ENCODE assay signal across 17 cellular contexts in the genomic region with DNA sequence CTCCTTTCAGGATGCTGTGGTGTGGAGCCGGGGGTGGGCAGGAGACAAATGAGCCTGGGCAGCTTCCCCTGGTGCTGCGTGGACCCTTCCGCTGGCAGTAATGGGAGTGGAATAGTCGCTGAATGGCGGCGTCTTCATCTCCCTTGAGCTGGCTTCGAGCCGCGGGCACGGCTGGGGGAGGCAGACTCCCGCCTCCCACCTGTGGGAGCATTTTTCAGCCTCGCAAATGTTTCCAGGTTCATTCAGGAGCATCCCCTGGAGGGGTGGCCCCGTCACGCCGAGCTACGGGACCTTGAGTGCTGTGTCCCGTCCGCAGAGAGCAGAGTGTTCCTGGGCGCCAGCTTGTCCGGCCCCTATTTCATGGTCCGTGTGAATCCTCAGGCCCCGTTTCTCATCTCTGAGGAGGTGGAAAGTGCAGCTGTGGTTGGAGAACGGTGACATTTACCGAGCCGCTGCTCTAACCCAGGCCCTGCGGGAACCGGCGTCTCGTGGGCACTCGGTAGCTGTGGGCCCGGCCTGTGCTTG. TPM values are rescaled to one million over a fixed set of nuclear protein-coding genes. Genes with fewer than 3 reads are reported as not detected.
DNase-seq lines count a peak whose midpoint lies in the region; ATAC-seq lines count a peak whose summit lies in the region.
"Had no signal": no experiment of that assay in that cellular context is flagged by ENCODE, and none has a peak within 500 bp of the region (broad histone marks: within the 10 kb centered on the region; RNA-seq: fewer than 3 reads in every experiment).

No MANE protein-coding gene starts in this region.

- H3K9ac ChIP-seq in BLaER1 treated with 17β-estradiol and CSF1 and Interleukin-3, amounts not matched to agents 10 nM and 100 nM: peak overlapping the region in 7 of 11 experiments; percentile 9 to 53 (median 32); a peak in 4 of 22 replicates
- H3K9ac ChIP-seq in neuronal stem cell (ENCODE audit: low read depth, low read length, poor library complexity): no peak overlapping the region

- no peak overlapping the region for H2AFZ ChIP-seq in neuronal stem cell (ENCODE audit: low read length)

- no peaks in the 10 kb centered on the region for H3K27me3 Mint-ChIP-seq in dendritic cell treated with granulocyte-macrophage colony-stimulating factor and Interleukin-4, amounts not matched to agents 40 ng/mL and 50 ng/mL, for 4 days
- H3K27me3 Mint-ChIP-seq: CD4-positive, alpha-beta T cell had no signal

- H3K9me3 ChIP-seq in BLaER1 treated with 17β-estradiol and CSF1 and Interleukin-3, amounts not matched to agents 10 nM and 100 nM (replicated peaks in 1 of 11): peaks cover 0 to 12% (median 6%) of the 10 kb centered on the region in 11 experiments; a peak in 13 of 22 replicates
- peaks cover 6 to 9% of the 10 kb centered on the region in 2 donors for H3K9me3 ChIP-seq in neuronal stem cell (replicated peaks in 1 of 2; ENCODE audit: control insufficient read depth in 2 of 2, insufficient read depth in 1 of 2, low read depth in 1 of 2, low read length in 2 of 2)
- H3K9me3 ChIP-seq: Caco-2 had no signal

- H3K27me3 ChIP-seq in BLaER1 treated with 17β-estradiol and CSF1 and Interleukin-3, amounts not matched to agents 10 nM and 100 nM: no peaks in the 10 kb centered on the region
- H3K27me3 ChIP-seq in neuronal stem cell (ENCODE audit: control insufficient read depth in 3 of 3, insufficient read depth in 3 of 3, low read depth in 1 of 3, low read length in 3 of 3): peaks cover 0 to 1% (median 0%) of the 10 kb centered on the region in 3 experiments
- H3K27me3 ChIP-seq: BE2C had no signal

- peak overlapping the region; percentile 80 for H3K23ac ChIP-seq in neuronal stem cell (ENCODE audit: low read depth, low read length, poor library complexity)

- peaks cover 43 to 89% (median 68%) of the 10 kb centered on the region in 11 experiments for H3K36me3 ChIP-seq in BLaER1 treated with 17β-estradiol and CSF1 and Interleukin-3, amounts not matched to agents 10 nM and 100 nM
- H3K36me3 ChIP-seq in neuronal stem cell (replicated peaks in 1 of 2; ENCODE audit: control insufficient read depth in 2 of 2, insufficient read depth in 2 of 2, low read length in 2 of 2): peaks cover 0 to 4% of the 10 kb centered on the region in 2 donors
- H3K36me3 ChIP-seq: BE2C had no signal

- peak; percentile 56 for DNase-seq in RPMI7951 (ENCODE audit: low read depth)
- DNase-seq in neuronal stem cell (ENCODE audit: low spot score): no peak
- DNase-seq in HUDEP-2 (lab: John Stamatoyannopoulos, UW; ENCODE audit: unreplicated experiment in 76 of 76): no peak
- DNase-seq in GF-D8 (lab: John Stamatoyannopoulos, UW): no peak
- no peak for DNase-seq in activated CD8-positive, alpha-beta memory T cell treated with anti-CD3 and anti-CD28 coated beads, Interleukin-2, amount 50 U/mL, for 4 hours
- DNase-seq: 8988T; BE2C; C1 segment of cervical spinal cord; Caco-2; Calu3; CD4-positive, alpha-beta T cell; CD8-positive, alpha-beta T cell; DMS79 treated with DMSO at 0.1 percent for 48 hours had no signal

- H2BK15ac ChIP-seq in neuronal stem cell (ENCODE audit: low read length): peak overlapping the region; percentile 37

- peaks cover 3% of the 10 kb centered on the region for H3K79me1 ChIP-seq in neuronal stem cell (ENCODE audit: low read depth, low read length)

- no peak overlapping the region for H2BK120ac ChIP-seq in neuronal stem cell (ENCODE audit: low read depth, low read length)

- no peak overlapping the region for H3K4me3 ChIP-seq in BLaER1 treated with 17β-estradiol and CSF1 and Interleukin-3, amounts not matched to agents 10 nM and 100 nM
- H3K4me3 ChIP-seq in neuronal stem cell (ENCODE audit: low read length in 2 of 2): no peak overlapping the region
- H3K4me3 ChIP-seq: GM12878 had no signal

- H4K91ac ChIP-seq in neuronal stem cell (ENCODE audit: low read depth, low read length, poor library complexity): no peak overlapping the region

- no peak overlapping the region for H3K4ac ChIP-seq in neuronal stem cell (ENCODE audit: low read length)

- H3K9me3 Mint-ChIP-seq in dendritic cell treated with granulocyte-macrophage colony-stimulating factor and Interleukin-4, amounts not matched to agents 40 ng/mL and 50 ng/mL, for 4 days: no peaks in the 10 kb centered on the region
- H3K9me3 Mint-ChIP-seq: CD4-positive, alpha-beta T cell; CD8-positive, alpha-beta T cell had no signal

- H3K27ac Mint-ChIP-seq in dendritic cell treated with granulocyte-macrophage colony-stimulating factor and Interleukin-4, amounts not matched to agents 40 ng/mL and 50 ng/mL, for 4 days: peak overlapping the region; percentile 75
- H3K27ac Mint-ChIP-seq: CD4-positive, alpha-beta T cell; CD8-positive, alpha-beta T cell had no signal

- no peak overlapping the region for H3K14ac ChIP-seq in neuronal stem cell (ENCODE audit: low read length)

- H3K4me3 Mint-ChIP-seq in dendritic cell treated with granulocyte-macrophage colony-stimulating factor and Interleukin-4, amounts not matched to agents 40 ng/mL and 50 ng/mL, for 4 days: no peak overlapping the region
- H3K4me3 Mint-ChIP-seq: CD4-positive, alpha-beta T cell; CD8-positive, alpha-beta T cell had no signal

- peaks cover 98% of the 10 kb centered on the region for H3K36me3 Mint-ChIP-seq in dendritic cell treated with granulocyte-macrophage colony-stimulating factor and Interleukin-4, amounts not matched to agents 40 ng/mL and 50 ng/mL, for 4 days (ENCODE audit: low read depth)
- H3K36me3 Mint-ChIP-seq: CD8-positive, alpha-beta T cell had no signal

- no peak overlapping the region for H2BK5ac ChIP-seq in neuronal stem cell (ENCODE audit: low read length)

- peak overlapping the region; percentile 35 to 88 (median 60) for H3K4me2 ChIP-seq in BLaER1 treated with 17β-estradiol and CSF1 and Interleukin-3, amounts not matched to agents 10 nM and 100 nM
- H3K4me2 ChIP-seq in neuronal stem cell (ENCODE audit: insufficient read depth, low read length, poor library complexity, severe bottlenecking): no peak overlapping the region

- no peak for ATAC-seq in activated CD4-positive, CD25-positive, alpha-beta regulatory T cell treated with anti-CD3 and anti-CD28 coated beads, Interleukin-2, amount 50 U/mL, for 24 hours
- ATAC-seq: CD8-positive, alpha-beta T cell; GM12878 had no signal

- peak overlapping the region in 3 of 11 experiments; percentile 9 to 41 (median 25); a peak in 3 of 22 replicates for H3K27ac ChIP-seq in BLaER1 treated with 17β-estradiol and CSF1 and Interleukin-3, amounts not matched to agents 10 nM and 100 nM
- no peak overlapping the region for H3K27ac ChIP-seq in neuronal stem cell (replicated peaks; ENCODE audit: low read length)

- H3K18ac ChIP-seq in neuronal stem cell (ENCODE audit: low read length): no peak overlapping the region

- H4K20me1 ChIP-seq in BLaER1 treated with 17β-estradiol and CSF1 and Interleukin-3, amounts not matched to agents 10 nM and 100 nM: peaks cover 37 to 95% (median 71%) of the 10 kb centered on the region in 11 experiments; a peak in 21 of 22 replicates

- no CpG with 5 or more reads among the region's 31 CpGs for WGBS in neuronal stem cell (ENCODE audit: extremely low coverage in 2 of 2, insufficient read length in 2 of 2, insufficient replicate concordance in 1 of 2), 2 donors

- peak overlapping the region; percentile 28 for H2AK5ac ChIP-seq in neuronal stem cell (ENCODE audit: low read depth, low read length)

- peaks cover 55% of the 10 kb centered on the region for H3K4me1 Mint-ChIP-seq in dendritic cell treated with granulocyte-macrophage colony-stimulating factor and Interleukin-4, amounts not matched to agents 40 ng/mL and 50 ng/mL, for 4 days (ENCODE audit: low read depth)

- peaks cover 45 to 60% (median 48%) of the 10 kb centered on the region in 10 experiments for H3K4me1 ChIP-seq in BLaER1 treated with 17β-estradiol and CSF1 and Interleukin-3, amounts not matched to agents 10 nM and 100 nM
- peaks cover 0 to 2% of the 10 kb centered on the region in 2 donors for H3K4me1 ChIP-seq in neuronal stem cell (ENCODE audit: control insufficient read depth in 2 of 2, insufficient read depth in 1 of 2, low read depth in 1 of 2, low read length in 2 of 2)
- H3K4me1 ChIP-seq: BE2C, Caco-2 had no signal

- H4K8ac ChIP-seq in neuronal stem cell (ENCODE audit: low read depth, low read length): no peak overlapping the region

- no peak overlapping the region for H2BK12ac ChIP-seq in neuronal stem cell (ENCODE audit: low read length)

- intact Hi-C loops in dendritic cell treated with granulocyte-macrophage colony-stimulating factor and Interleukin-4, amounts not matched to agents 40 ng/mL and 50 ng/mL, for 4 days (cut with micrococcal nuclease): no loop called here

RNA-seq across cellular contexts. Expression of a gene that starts 18.1 kb away (rescaled TPM):
- 256 and 312 TPM in 2 replicates for total RNA-seq in RPMI7951 (2014; rRNA removed; shearing (Covaris generic))
- 7.3 TPM for polyA plus RNA-seq in neuronal stem cell (2013, experiment 1 of 2)
- polyA plus RNA-seq in neuronal stem cell (2013, experiment 2 of 2): 7.3 TPM
- polyA plus RNA-seq: GM12878 had no signal
